In the genomic region with DNA sequence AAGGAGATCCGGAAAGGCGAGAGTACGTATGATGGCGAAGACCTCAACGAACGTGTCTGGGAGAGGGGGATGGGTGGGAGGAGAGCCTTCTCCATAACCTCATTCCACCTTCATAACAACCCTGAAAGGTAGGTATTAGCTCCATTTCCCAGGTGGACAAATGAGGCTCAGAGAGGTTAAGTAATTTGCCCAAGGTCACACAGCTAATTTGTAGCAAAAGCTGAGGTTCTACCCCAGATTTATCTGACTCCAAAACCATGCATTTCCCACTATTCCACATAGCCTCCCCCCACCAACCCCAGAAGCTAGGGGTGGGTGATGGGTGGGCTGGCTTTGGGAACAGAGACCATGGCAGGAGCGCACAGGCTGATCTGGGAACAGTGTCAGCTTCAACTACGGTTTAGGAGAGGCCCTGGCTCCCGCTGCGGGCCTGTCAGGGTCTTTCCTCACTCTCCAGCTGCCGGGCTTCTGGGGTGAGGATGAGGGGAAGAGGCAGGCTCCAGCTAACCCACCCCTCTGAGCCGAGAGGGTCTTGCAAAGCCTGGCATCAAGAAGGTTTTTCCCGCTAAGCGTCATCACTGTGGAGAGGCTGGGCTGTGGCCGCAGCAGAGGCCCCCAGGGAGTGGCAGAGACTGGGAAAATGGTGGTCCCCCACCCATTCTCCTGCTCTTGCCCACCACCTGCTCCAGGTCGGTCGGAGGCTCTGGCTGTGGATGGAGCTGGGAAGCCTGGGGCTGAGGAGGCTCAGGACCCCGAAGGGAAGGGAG, we compare ENCODE assay signal across 36 cellular contexts. TPM values are rescaled to one million over a fixed set of nuclear protein-coding genes. Genes with fewer than 3 reads are reported as not detected.
"Had no signal": no experiment of that assay in that cellular context is flagged by ENCODE, and none has a peak within 500 bp of the region (broad histone marks: within the 10 kb centered on the region; RNA-seq: fewer than 3 reads in every experiment).

No MANE protein-coding gene starts in this region.

- FAIRE-seq: TTC549 had no signal

- H3K36me3 ChIP-seq: prostate gland, transverse colon had no signal

- H3K27me3 Mint-ChIP-seq: activated CD4-positive, alpha-beta memory T cell treated with anti-CD3 and anti-CD28 coated beads, Interleukin-2, amount 10 ng/mL, durations not matched to agents 7 days and 5 days; activated CD4-positive, alpha-beta T cell treated with anti-CD3 and anti-CD28 coated beads, Interleukin-2, amount 10 ng/mL, durations not matched to agents 7 days and 5 days; activated T-cell treated with anti-CD3 and anti-CD28 coated beads, Interleukin-2, amount 50 U/mL, for 24 hours; stimulated activated naive B cell treated with anti-CD40 and anti-IgM and Interleukin-4, amounts not matched to agents 10 μg/mL and 1 μg/mL and 100 μg/mL, for 72 hours had no signal

- H3K4me1 ChIP-seq: esophagus squamous epithelium, heart right ventricle, prostate gland, sigmoid colon, stomach, transverse colon had no signal

- H3K4me1 Mint-ChIP-seq: activated CD4-positive, alpha-beta memory T cell treated with anti-CD3 and anti-CD28 coated beads, Interleukin-2, amount 10 ng/mL, durations not matched to agents 7 days and 5 days; activated CD4-positive, alpha-beta T cell treated with anti-CD3 and anti-CD28 coated beads, Interleukin-2, amount 10 ng/mL, durations not matched to agents 7 days and 5 days had no signal

- H3K9me3 ChIP-seq: esophagus squamous epithelium, heart right ventricle, mucosa of descending colon, neutrophil, prostate gland, sigmoid colon, stomach, transverse colon had no signal

- H3K27me3 ChIP-seq: esophagus squamous epithelium, heart right ventricle, neutrophil, sigmoid colon, stomach, transverse colon had no signal

- H3K27ac ChIP-seq: esophagus squamous epithelium, heart right ventricle, prostate gland, sigmoid colon, stomach, transverse colon, WERI-Rb-1 had no signal

- H3K4me3 Mint-ChIP-seq: activated CD4-positive, alpha-beta memory T cell treated with anti-CD3 and anti-CD28 coated beads, Interleukin-2, amount 10 ng/mL, durations not matched to agents 7 days and 5 days; activated CD4-positive, alpha-beta T cell treated with anti-CD3 and anti-CD28 coated beads, Interleukin-2, amount 10 ng/mL, durations not matched to agents 7 days and 5 days; activated T-cell treated with anti-CD3 and anti-CD28 coated beads, Interleukin-2, amount 50 U/mL, for 24 hours; dendritic cell treated with granulocyte-macrophage colony-stimulating factor and Interleukin-4, amounts not matched to agents 40 ng/mL and 50 ng/mL, for 4 days; nephron; stimulated activated naive B cell treated with anti-CD40 and anti-IgM and Interleukin-4, amounts not matched to agents 10 μg/mL and 1 μg/mL and 100 μg/mL, for 72 hours; T-helper 1 cell treated with Interleukin-12 subunit alpha and Interleukin-12 subunit beta and Interleukin-4 antibody, amounts not matched to agents 30 μg/mL and 1 μg/mL, for 36 hours had no signal

- H3K4me3 ChIP-seq: esophagus squamous epithelium, heart right ventricle, lung, mucosa of descending colon, prostate gland, sigmoid colon, smooth muscle cell, stomach, transverse colon had no signal

- H3K4me2 ChIP-seq: smooth muscle cell had no signal

- H3K9me3 Mint-ChIP-seq: activated CD4-positive, alpha-beta memory T cell treated with anti-CD3 and anti-CD28 coated beads, Interleukin-2, amount 10 ng/mL, durations not matched to agents 7 days and 5 days; activated CD4-positive, alpha-beta T cell treated with anti-CD3 and anti-CD28 coated beads, Interleukin-2, amount 10 ng/mL, durations not matched to agents 7 days and 5 days; activated T-cell treated with anti-CD3 and anti-CD28 coated beads, Interleukin-2, amount 50 U/mL, for 24 hours; dendritic cell treated with granulocyte-macrophage colony-stimulating factor and Interleukin-4, amounts not matched to agents 40 ng/mL and 50 ng/mL, for 4 days; nephron; stimulated activated naive B cell treated with anti-CD40 and anti-IgM and Interleukin-4, amounts not matched to agents 10 μg/mL and 1 μg/mL and 100 μg/mL, for 72 hours; T-helper 1 cell treated with Interleukin-12 subunit alpha and Interleukin-12 subunit beta and Interleukin-4 antibody, amounts not matched to agents 30 μg/mL and 1 μg/mL, for 36 hours had no signal

- ATAC-seq: left lobe of liver; mucosa of descending colon; stimulated activated naive B cell treated with anti-CD40 and anti-IgM and Interleukin-4, amounts not matched to agents 10 μg/mL and 1 μg/mL and 100 μg/mL, for 72 hours had no signal

- H3K27ac Mint-ChIP-seq: activated CD4-positive, alpha-beta memory T cell treated with anti-CD3 and anti-CD28 coated beads, Interleukin-2, amount 10 ng/mL, durations not matched to agents 7 days and 5 days; activated CD4-positive, alpha-beta T cell treated with anti-CD3 and anti-CD28 coated beads, Interleukin-2, amount 10 ng/mL, durations not matched to agents 7 days and 5 days; activated T-cell treated with anti-CD3 and anti-CD28 coated beads, Interleukin-2, amount 50 U/mL, for 24 hours; dendritic cell treated with granulocyte-macrophage colony-stimulating factor and Interleukin-4, amounts not matched to agents 40 ng/mL and 50 ng/mL, for 4 days; nephron; T-helper 1 cell treated with Interleukin-12 subunit alpha and Interleukin-12 subunit beta and Interleukin-4 antibody, amounts not matched to agents 30 μg/mL and 1 μg/mL, for 36 hours had no signal

- DNase-seq: activated CD4-positive, alpha-beta memory T cell treated with anti-CD3 and anti-CD28 coated beads, Interleukin-2, amount 10 ng/mL, durations not matched to agents 7 days and 5 days; activated CD4-positive, alpha-beta T cell treated with anti-CD3 and anti-CD28 coated beads for 1 hour; activated CD4-positive, alpha-beta T cell treated with anti-CD3 and anti-CD28 coated beads, Interleukin-2, amount 10 ng/mL, durations not matched to agents 7 days and 5 days; activated CD8-positive, alpha-beta memory T cell treated with anti-CD3 and anti-CD28 coated beads, Interleukin-2, amount 50 U/mL, for 48 hours; activated gamma-delta T cell; activated naive CD4-positive, alpha-beta T cell treated with anti-CD3 and anti-CD28 coated beads, Interleukin-2, amount 50 U/mL, for 16 hours; activated T-cell treated with anti-CD3 and anti-CD28 coated beads, Interleukin-2, amount 50 U/mL, for 24 hours; amniotic stem cell; central memory CD4-positive, alpha-beta T cell; effector CD4-positive, alpha-beta T cell; esophagus squamous epithelium; foreskin melanocyte; heart right ventricle; kidney glomerular epithelial cell; mucosa of descending colon; retina; sigmoid colon; stimulated activated CD4-positive, alpha-beta T cell treated with anti-CD3 and anti-CD28 coated beads, Interleukin-1b, Interleukin-23, amount 100 ng/mL, for 48 hours; stimulated activated CD4-positive, alpha-beta T cell treated with anti-CD3 and anti-CD28 coated beads, Interleukin-4, amount 100 ng/mL, for 4 hours; stimulated activated CD8-positive, alpha-beta memory T cell treated with anti-CD3 and anti-CD28 coated beads, Interleukin-4, amount 100 ng/mL, for 48 hours; stimulated activated naive B cell treated with anti-CD40 and anti-IgM and Interleukin-4, amounts not matched to agents 10 μg/mL and 1 μg/mL and 100 μg/mL, for 72 hours; stomach; SW 1271; T-helper 9 cell; transverse colon; WERI-Rb-1 had no signal

RNA-seq across cellular contexts. Expression of a gene that starts 8.9 kb away (rescaled TPM):
- total RNA-seq: activated CD4-positive, alpha-beta memory T cell treated with anti-CD3 and anti-CD28 coated beads, Interleukin-2, amount 10 ng/mL, durations not matched to agents 7 days and 5 days; activated CD4-positive, alpha-beta T cell treated with anti-CD3 and anti-CD28 coated beads, Interleukin-2, amount 10 ng/mL, durations not matched to agents 7 days and 5 days; heart right ventricle; myocyte; smooth muscle cell had no signal
- polyA plus RNA-seq: smooth muscle cell had no signal
